8 cellular contexts compared by ENCODE assay signal in genomic region chr12:21657336-21658077, GRCh38. TPM values are rescaled to one million over a fixed set of nuclear protein-coding genes. Genes with fewer than 3 reads are reported as not detected.
DNase-seq lines count a peak whose midpoint lies in the region; ATAC-seq and TF ChIP-seq lines count a peak whose summit lies in the region.

LDHB (minus strand) TSS chr12:21657842; CDS start chr12:21654671, 3,171 bp downstream.

- H3K27me3 ChIP-seq in cardiac muscle cell = no peaks in the 10 kb centered on the region
- H3K27me3 ChIP-seq in upper lobe of left lung = no peaks in the 10 kb centered on the region

- peak within 1 kb of the TSS; percentile 91 for H3K4me3 Mint-ChIP-seq in activated naive CD8-positive, alpha-beta T cell treated with anti-CD3 and anti-CD28 coated beads, Interleukin-2, amount 50 U/mL, for 24 hours

- peak; percentile 70 for DNase-seq in NCI-H1417 treated with DMSO at 0.1 percent for 48 hours (lab: John Stamatoyannopoulos, UW)
- peak; percentile 78 for DNase-seq in SW480 (ENCODE audit: low spot score)
- peak; percentile 94 for DNase-seq in activated naive CD8-positive, alpha-beta T cell treated with anti-CD3 and anti-CD28 coated beads, Interleukin-2, amount 50 U/mL, for 24 hours
- peak; percentile 97 to 99 for DNase-seq in cardiac muscle cell (ENCODE audit: low read depth in 1 of 2, low spot score in 1 of 2)
- DNase-seq in posterior cingulate gyrus = peak; percentile 83 to 99 (median 94)
- DNase-seq in upper lobe of left lung = peak; percentile 94 to 97

- TF ChIP-seq POLR2A in GM10847 (IDR thresholded peaks at IDR 0.05; ENCODE audit: extremely low read depth, insufficient read length) (peak; percentile 76), upper lobe of left lung (IDR thresholded peaks at IDR 0.05) (peak in 3 of 4 donors; percentile 87 to 90 (median 88))

- 0 to 1% methylated on average over 18 to 41 of the region's 41 CpGs for WGBS in upper lobe of left lung, 2 donors

- ATAC-seq in HG02623 (IDR thresholded peaks at IDR 0.05; ENCODE audit: unreplicated experiment) (peak; percentile 97), upper lobe of left lung (ENCODE audit: low FRiP score in 2 of 2) (peak; percentile 98 to 99)
- peak; percentile 98 for ATAC-seq in activated naive CD8-positive, alpha-beta T cell treated with anti-CD3 and anti-CD28 coated beads, Interleukin-2, amount 50 U/mL, for 24 hours

- TF ChIP-seq CTCF in cardiac muscle cell (IDR thresholded peaks at IDR 0.05; ENCODE audit: low read depth, low read length) = no peak
- TF ChIP-seq CTCF in upper lobe of left lung (IDR thresholded peaks at IDR 0.05) = peak in 1 of 6 experiments; percentile 18

- peak in 1 of 4 donors; percentile 33 for TF ChIP-seq EP300 in upper lobe of left lung (IDR thresholded peaks at IDR 0.05)

- H3K36me3 ChIP-seq in cardiac muscle cell = peaks cover 18% of the 10 kb centered on the region
- H3K36me3 ChIP-seq in upper lobe of left lung = peaks cover 4 to 17% (median 10%) of the 10 kb centered on the region in 4 donors

- H3K9me3 ChIP-seq in cardiac muscle cell (ENCODE audit: low read depth) (no peaks in the 10 kb centered on the region), upper lobe of left lung (no peaks in the 10 kb centered on the region)

- H3K36me3 Mint-ChIP-seq in activated naive CD8-positive, alpha-beta T cell treated with anti-CD3 and anti-CD28 coated beads, Interleukin-2, amount 50 U/mL, for 24 hours (ENCODE audit: low read depth) = peaks cover 46% of the 10 kb centered on the region

- H3K4me1 ChIP-seq in cardiac muscle cell (ENCODE audit: low read depth) = peaks cover 13% of the 10 kb centered on the region
- H3K4me1 ChIP-seq in upper lobe of left lung = peaks cover 8 to 24% (median 13%) of the 10 kb centered on the region in 4 donors

- H3K4me3 ChIP-seq in cardiac muscle cell = peak within 1 kb of the TSS; percentile 78
- peak within 1 kb of the TSS; percentile 65 to 81 (median 69) for H3K4me3 ChIP-seq in upper lobe of left lung

- H3K4me1 Mint-ChIP-seq in activated naive CD8-positive, alpha-beta T cell treated with anti-CD3 and anti-CD28 coated beads, Interleukin-2, amount 50 U/mL, for 24 hours = peaks cover 46% of the 10 kb centered on the region

- peak within 1 kb of the TSS; percentile 96 for H3K27ac Mint-ChIP-seq in activated naive CD8-positive, alpha-beta T cell treated with anti-CD3 and anti-CD28 coated beads, Interleukin-2, amount 50 U/mL, for 24 hours

- intact Hi-C loops in posterior cingulate gyrus (cut with DNase I) = loop anchor here (5.0 kb wide), 1 partner anchor 155 kb away; the partner anchor contains the start of genes GOLT1B and RECQL

- H3K27me3 Mint-ChIP-seq in activated naive CD8-positive, alpha-beta T cell treated with anti-CD3 and anti-CD28 coated beads, Interleukin-2, amount 50 U/mL, for 24 hours = no peaks in the 10 kb centered on the region

- peak within 1 kb of the TSS; percentile 84 for H3K27ac ChIP-seq in cardiac muscle cell
- peak within 1 kb of the TSS; percentile 81 to 89 (median 86) for H3K27ac ChIP-seq in upper lobe of left lung

- H3K9me3 Mint-ChIP-seq in activated naive CD8-positive, alpha-beta T cell treated with anti-CD3 and anti-CD28 coated beads, Interleukin-2, amount 50 U/mL, for 24 hours = no peaks in the 10 kb centered on the region

RNA-seq across cellular contexts. Expression of gene LDHB, which starts in this region (rescaled TPM):
- total RNA-seq in cardiac muscle cell = 842 and 1,015 TPM in 2 replicates
- 1,645 and 1,792 TPM in 2 replicates for polyA plus RNA-seq in cardiac muscle cell
- total RNA-seq in upper lobe of left lung = 100 to 1,000 TPM in 5 of 6 donors, 10 to 100 TPM in 1; 78.6 to 538 (median 297) TPM

Comparison
In these comparisons a context has a peak if more than half of its experiments do, and no peak if none do; other contexts are left out.
1. Peak in every context shown above with its lines: DNase-seq, ATAC-seq, H3K4me3 ChIP-seq and H3K27ac ChIP-seq.